1 cellular context compared by ENCODE assay signal in genomic region chr11:68040957-68041591, GRCh38.
TF ChIP-seq lines count a peak whose summit lies in the region.

No MANE protein-coding gene starts in this region.

TF ChIP-seq in H1, 55 proteins besides CTCF, POLR2A, EP300 and RAD21:
- no peak for TF ChIP-seq SP4 (IDR thresholded peaks at IDR 0.05; ENCODE audit: low read length)
- TF ChIP-seq BACH1 (IDR thresholded peaks at IDR 0.05; ENCODE audit: low read length), result no peak
- no peak for TF ChIP-seq SIX5 (IDR thresholded peaks at IDR 0.05; ENCODE audit: low read depth, low read length)
- no peak for TF ChIP-seq TCF12 (IDR thresholded peaks at IDR 0.05; ENCODE audit: low read depth, low read length)
- no peak for TF ChIP-seq CHD2 (IDR thresholded peaks at IDR 0.05; ENCODE audit: low read length)
- no peak for TF ChIP-seq SUZ12 (IDR thresholded peaks at IDR 0.05; ENCODE audit: low read length)
- TF ChIP-seq ATF2 (IDR thresholded peaks at IDR 0.05; ENCODE audit: low read length), result no peak
- TF ChIP-seq POU5F1 (IDR thresholded peaks at IDR 0.05; ENCODE audit: low read depth, low read length), result no peak
- TF ChIP-seq RNF2 (IDR thresholded peaks at IDR 0.05; ENCODE audit: borderline replicate concordance, low read depth, low read length, missing control alignments, poor library complexity, severe bottlenecking), result no peak
- TF ChIP-seq, protein P1, sequence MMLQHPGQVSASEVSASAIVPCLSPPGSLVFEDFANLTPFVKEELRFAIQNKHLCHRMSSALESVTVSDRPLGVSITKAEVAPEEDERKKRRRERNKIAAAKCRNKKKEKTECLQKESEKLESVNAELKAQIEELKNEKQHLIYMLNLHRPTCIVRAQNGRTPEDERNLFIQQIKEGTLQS (IDR thresholded peaks at IDR 0.05; ENCODE audit: insufficient read depth, low read depth, low read length), result no peak
